ENCODE assay signal across 2 cellular contexts in the genomic region with DNA sequence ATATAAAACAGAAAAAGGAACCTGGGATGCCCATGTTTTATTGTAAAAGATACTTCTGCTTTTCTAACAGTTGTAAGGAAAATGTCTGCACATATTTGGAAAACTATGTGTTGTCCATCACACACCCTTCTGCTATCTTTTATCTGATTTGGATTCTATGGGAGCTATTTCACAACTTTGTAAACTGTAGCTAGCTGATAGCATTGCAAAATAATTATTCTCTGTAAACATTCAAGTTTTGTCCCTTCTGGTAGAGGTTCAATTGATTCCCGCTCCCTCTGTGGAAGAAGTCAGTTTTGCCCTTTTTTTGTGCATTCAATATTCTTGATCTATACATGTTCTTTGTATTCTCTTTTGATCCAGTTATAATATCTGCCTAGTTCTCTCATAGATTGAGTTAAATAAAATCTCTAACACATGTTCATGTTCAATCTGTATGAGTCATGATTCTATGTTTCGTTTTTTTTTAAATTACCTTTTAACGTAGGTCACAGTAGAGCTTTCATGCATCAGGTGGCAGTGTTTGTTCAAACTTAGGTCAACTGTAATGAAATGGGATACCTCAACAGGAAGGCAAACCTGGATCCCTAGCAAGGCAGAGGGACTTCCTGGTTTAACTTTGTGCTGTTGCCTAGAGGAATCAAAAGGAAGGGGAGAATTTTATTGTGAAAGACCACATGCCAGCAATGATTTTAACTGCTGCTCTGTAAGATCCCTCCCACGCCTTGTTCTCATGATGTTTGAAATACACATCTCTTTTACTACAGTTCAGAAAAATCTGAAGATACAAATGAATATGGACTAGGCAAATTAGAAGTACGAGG.
A peak's percentile ranks its signal among the peaks of the same experiment; 100 is the strongest.
TF ChIP-seq lines count a peak whose summit lies in the region.

No MANE protein-coding gene starts in this region.

TF ChIP-seq in K562, 482 proteins besides CTCF, POLR2A, EP300 and RAD21:
- no peak for TF ChIP-seq NCOA6 (IDR thresholded peaks at IDR 0.05)
- no peak for TF ChIP-seq RCOR1 (IDR thresholded peaks at IDR 0.05; ENCODE audit: borderline replicate concordance in 1 of 2, low read depth in 2 of 2, low read length in 2 of 2)
- TF ChIP-seq CEBPB (tag; IDR thresholded peaks at IDR 0.05): 0 out of 2 replicates have a peak, but pooled peaks have one; percentile 24
- no peak for TF ChIP-seq NCOA4 (IDR thresholded peaks at IDR 0.05; ENCODE audit: partially characterized antibody)
- no peak for TF ChIP-seq KDM5B (IDR thresholded peaks at IDR 0.05; ENCODE audit: insufficient replicate concordance, low read depth, low read length)
- no peak for TF ChIP-seq ARID2 (IDR thresholded peaks at IDR 0.05)
- no peak for TF ChIP-seq CREM (IDR thresholded peaks at IDR 0.05; ENCODE audit: low read depth)
- TF ChIP-seq, protein P1, sequence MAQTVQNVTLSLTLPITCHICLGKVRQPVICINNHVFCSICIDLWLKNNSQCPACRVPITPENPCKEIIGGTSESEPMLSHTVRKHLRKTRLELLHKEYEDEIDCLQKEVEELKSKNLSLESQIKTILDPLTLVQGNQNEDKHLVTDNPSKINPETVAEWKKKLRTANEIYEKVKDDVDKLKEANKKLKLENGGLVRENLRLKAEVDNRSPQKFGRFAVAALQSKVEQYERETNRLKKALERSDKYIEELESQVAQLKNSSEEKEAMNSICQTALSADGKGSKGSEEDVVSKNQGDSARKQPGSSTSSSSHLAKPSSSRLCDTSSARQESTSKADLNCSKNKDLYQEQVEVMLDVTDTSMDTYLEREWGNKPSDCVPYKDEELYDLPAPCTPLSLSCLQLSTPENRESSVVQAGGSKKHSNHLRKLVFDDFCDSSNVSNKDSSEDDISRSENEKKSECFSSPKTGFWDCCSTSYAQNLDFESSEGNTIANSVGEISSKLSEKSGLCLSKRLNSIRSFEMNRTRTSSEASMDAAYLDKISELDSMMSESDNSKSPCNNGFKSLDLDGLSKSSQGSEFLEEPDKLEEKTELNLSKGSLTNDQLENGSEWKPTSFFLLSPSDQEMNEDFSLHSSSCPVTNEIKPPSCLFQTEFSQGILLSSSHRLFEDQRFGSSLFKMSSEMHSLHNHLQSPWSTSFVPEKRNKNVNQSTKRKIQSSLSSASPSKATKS (CRISPR knock-in tag; IDR thresholded peaks at IDR 0.05): no peak
- no peak for TF ChIP-seq ZNF224 (CRISPR knock-in tag; IDR thresholded peaks at IDR 0.05)

TF ChIP-seq in HepG2, 621 proteins besides CTCF, POLR2A, EP300 and RAD21 (continues in another document):
- TF ChIP-seq ZNF331 (CRISPR knock-in tag; IDR thresholded peaks at IDR 0.05) (peak; percentile 32; the same call in 1 of the 2 replicates), HOXA9 (CRISPR knock-in tag; IDR thresholded peaks at IDR 0.05; ENCODE audit: borderline replicate concordance) (no peak), SMARCE1 (IDR thresholded peaks at IDR 0.05; ENCODE audit: borderline replicate concordance) (no peak), RORA (CRISPR knock-in tag; IDR thresholded peaks at IDR 0.05) (no peak), ASH2L (IDR thresholded peaks at IDR 0.05; ENCODE audit: insufficient read length, low read depth, low read length) (no peak), JARID2 (CRISPR knock-in tag; IDR thresholded peaks at IDR 0.05; ENCODE audit: insufficient replicate concordance) (no peak), CENPT (CRISPR knock-in tag; IDR thresholded peaks at IDR 0.05; ENCODE audit: low read depth) (no peak), ZBTB7B (CRISPR knock-in tag; IDR thresholded peaks at IDR 0.05) (no peak), FOSL2 (CRISPR knock-in tag; IDR thresholded peaks at IDR 0.05) (peak; percentile 33; the same call in 1 of the 2 replicates), ZNF605 (CRISPR knock-in tag; IDR thresholded peaks at IDR 0.05) (no peak), ZNF343 (CRISPR knock-in tag; IDR thresholded peaks at IDR 0.05) (no peak), RELA (CRISPR knock-in tag; IDR thresholded peaks at IDR 0.05) (no peak), ZNF776 (CRISPR knock-in tag; IDR thresholded peaks at IDR 0.05) (no peak), ZNF3 (CRISPR knock-in tag; IDR thresholded peaks at IDR 0.05) (no peak), HOXA7 (CRISPR knock-in tag; IDR thresholded peaks at IDR 0.05) (no peak), KDM1A (CRISPR knock-in tag; IDR thresholded peaks at IDR 0.05) (no peak), ZNF432 (CRISPR knock-in tag; IDR thresholded peaks at IDR 0.05; ENCODE audit: borderline replicate concordance) (no peak)
- TF ChIP-seq, protein P2, sequence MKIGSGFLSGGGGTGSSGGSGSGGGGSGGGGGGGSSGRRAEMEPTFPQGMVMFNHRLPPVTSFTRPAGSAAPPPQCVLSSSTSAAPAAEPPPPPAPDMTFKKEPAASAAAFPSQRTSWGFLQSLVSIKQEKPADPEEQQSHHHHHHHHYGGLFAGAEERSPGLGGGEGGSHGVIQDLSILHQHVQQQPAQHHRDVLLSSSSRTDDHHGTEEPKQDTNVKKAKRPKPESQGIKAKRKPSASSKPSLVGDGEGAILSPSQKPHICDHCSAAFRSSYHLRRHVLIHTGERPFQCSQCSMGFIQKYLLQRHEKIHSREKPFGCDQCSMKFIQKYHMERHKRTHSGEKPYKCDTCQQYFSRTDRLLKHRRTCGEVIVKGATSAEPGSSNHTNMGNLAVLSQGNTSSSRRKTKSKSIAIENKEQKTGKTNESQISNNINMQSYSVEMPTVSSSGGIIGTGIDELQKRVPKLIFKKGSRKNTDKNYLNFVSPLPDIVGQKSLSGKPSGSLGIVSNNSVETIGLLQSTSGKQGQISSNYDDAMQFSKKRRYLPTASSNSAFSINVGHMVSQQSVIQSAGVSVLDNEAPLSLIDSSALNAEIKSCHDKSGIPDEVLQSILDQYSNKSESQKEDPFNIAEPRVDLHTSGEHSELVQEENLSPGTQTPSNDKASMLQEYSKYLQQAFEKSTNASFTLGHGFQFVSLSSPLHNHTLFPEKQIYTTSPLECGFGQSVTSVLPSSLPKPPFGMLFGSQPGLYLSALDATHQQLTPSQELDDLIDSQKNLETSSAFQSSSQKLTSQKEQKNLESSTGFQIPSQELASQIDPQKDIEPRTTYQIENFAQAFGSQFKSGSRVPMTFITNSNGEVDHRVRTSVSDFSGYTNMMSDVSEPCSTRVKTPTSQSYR (CRISPR knock-in tag; IDR thresholded peaks at IDR 0.05; ENCODE audit: borderline replicate concordance): no peak
- TF ChIP-seq, protein P3, sequence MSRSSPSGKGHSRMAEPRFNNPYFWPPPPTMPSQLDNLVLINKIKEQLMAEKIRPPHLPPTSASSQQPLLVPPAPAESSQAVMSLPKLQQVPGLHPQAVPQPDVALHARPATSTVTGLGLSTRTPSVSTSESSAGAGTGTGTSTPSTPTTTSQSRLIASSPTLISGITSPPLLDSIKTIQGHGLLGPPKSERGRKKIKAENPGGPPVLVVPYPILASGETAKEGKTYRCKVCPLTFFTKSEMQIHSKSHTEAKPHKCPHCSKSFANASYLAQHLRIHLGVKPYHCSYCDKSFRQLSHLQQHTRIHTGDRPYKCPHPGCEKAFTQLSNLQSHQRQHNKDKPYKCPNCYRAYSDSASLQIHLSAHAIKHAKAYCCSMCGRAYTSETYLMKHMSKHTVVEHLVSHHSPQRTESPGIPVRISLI (CRISPR knock-in tag; IDR thresholded peaks at IDR 0.05; ENCODE audit: borderline replicate concordance): peak; percentile 86; the same call in 1 of the 2 replicates
- TF ChIP-seq, protein P4, sequence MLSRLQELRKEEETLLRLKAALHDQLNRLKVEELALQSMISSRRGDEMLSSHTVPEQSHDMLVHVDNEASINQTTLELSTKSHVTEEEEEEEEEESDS (CRISPR knock-in tag; IDR thresholded peaks at IDR 0.05; ENCODE audit: borderline replicate concordance): no peak
- TF ChIP-seq, protein P5, sequence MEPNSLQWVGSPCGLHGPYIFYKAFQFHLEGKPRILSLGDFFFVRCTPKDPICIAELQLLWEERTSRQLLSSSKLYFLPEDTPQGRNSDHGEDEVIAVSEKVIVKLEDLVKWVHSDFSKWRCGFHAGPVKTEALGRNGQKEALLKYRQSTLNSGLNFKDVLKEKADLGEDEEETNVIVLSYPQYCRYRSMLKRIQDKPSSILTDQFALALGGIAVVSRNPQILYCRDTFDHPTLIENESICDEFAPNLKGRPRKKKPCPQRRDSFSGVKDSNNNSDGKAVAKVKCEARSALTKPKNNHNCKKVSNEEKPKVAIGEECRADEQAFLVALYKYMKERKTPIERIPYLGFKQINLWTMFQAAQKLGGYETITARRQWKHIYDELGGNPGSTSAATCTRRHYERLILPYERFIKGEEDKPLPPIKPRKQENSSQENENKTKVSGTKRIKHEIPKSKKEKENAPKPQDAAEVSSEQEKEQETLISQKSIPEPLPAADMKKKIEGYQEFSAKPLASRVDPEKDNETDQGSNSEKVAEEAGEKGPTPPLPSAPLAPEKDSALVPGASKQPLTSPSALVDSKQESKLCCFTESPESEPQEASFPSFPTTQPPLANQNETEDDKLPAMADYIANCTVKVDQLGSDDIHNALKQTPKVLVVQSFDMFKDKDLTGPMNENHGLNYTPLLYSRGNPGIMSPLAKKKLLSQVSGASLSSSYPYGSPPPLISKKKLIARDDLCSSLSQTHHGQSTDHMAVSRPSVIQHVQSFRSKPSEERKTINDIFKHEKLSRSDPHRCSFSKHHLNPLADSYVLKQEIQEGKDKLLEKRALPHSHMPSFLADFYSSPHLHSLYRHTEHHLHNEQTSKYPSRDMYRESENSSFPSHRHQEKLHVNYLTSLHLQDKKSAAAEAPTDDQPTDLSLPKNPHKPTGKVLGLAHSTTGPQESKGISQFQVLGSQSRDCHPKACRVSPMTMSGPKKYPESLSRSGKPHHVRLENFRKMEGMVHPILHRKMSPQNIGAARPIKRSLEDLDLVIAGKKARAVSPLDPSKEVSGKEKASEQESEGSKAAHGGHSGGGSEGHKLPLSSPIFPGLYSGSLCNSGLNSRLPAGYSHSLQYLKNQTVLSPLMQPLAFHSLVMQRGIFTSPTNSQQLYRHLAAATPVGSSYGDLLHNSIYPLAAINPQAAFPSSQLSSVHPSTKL (CRISPR knock-in tag; IDR thresholded peaks at IDR 0.05): peak; percentile 45; the same call in 1 of the 2 replicates
- TF ChIP-seq, protein P6, sequence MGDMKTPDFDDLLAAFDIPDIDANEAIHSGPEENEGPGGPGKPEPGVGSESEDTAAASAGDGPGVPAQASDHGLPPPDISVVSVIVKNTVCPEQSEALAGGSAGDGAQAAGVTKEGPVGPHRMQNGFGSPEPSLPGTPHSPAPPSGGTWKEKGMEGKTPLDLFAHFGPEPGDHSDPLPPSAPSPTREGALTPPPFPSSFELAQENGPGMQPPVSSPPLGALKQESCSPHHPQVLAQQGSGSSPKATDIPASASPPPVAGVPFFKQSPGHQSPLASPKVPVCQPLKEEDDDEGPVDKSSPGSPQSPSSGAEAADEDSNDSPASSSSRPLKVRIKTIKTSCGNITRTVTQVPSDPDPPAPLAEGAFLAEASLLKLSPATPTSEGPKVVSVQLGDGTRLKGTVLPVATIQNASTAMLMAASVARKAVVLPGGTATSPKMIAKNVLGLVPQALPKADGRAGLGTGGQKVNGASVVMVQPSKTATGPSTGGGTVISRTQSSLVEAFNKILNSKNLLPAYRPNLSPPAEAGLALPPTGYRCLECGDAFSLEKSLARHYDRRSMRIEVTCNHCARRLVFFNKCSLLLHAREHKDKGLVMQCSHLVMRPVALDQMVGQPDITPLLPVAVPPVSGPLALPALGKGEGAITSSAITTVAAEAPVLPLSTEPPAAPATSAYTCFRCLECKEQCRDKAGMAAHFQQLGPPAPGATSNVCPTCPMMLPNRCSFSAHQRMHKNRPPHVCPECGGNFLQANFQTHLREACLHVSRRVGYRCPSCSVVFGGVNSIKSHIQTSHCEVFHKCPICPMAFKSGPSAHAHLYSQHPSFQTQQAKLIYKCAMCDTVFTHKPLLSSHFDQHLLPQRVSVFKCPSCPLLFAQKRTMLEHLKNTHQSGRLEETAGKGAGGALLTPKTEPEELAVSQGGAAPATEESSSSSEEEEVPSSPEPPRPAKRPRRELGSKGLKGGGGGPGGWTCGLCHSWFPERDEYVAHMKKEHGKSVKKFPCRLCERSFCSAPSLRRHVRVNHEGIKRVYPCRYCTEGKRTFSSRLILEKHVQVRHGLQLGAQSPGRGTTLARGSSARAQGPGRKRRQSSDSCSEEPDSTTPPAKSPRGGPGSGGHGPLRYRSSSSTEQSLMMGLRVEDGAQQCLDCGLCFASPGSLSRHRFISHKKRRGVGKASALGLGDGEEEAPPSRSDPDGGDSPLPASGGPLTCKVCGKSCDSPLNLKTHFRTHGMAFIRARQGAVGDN (CRISPR knock-in tag; IDR thresholded peaks at IDR 0.05): no peak
- TF ChIP-seq, protein P7, sequence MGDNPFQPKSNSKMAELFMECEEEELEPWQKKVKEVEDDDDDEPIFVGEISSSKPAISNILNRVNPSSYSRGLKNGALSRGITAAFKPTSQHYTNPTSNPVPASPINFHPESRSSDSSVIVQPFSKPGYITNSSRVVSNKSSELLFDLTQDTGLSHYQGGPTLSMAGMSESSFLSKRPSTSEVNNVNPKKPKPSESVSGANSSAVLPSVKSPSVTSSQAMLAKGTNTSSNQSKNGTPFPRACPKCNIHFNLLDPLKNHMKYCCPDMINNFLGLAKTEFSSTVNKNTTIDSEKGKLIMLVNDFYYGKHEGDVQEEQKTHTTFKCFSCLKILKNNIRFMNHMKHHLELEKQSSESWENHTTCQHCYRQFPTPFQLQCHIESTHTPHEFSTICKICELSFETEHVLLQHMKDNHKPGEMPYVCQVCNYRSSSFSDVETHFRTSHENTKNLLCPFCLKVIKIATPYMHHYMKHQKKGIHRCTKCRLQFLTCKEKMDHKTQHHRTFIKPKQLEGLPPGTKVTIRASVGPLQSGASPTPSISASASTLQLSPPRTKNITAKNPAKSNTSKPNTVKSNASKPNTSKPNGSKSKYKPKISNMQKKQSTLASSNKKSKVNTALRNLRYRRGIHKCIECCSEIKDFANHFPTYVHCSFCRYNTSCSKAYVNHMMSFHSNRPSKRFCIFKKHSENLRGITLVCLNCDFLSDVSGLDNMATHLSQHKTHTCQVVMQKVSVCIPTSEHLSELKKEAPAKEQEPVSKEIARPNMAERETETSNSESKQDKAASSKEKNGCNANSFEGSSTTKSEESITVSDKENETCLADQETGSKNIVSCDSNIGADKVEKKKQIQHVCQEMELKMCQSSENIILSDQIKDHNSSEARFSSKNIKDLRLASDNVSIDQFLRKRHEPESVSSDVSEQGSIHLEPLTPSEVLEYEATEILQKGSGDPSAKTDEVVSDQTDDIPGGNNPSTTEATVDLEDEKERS (CRISPR knock-in tag; IDR thresholded peaks at IDR 0.05): no peak
- TF ChIP-seq, protein P8, sequence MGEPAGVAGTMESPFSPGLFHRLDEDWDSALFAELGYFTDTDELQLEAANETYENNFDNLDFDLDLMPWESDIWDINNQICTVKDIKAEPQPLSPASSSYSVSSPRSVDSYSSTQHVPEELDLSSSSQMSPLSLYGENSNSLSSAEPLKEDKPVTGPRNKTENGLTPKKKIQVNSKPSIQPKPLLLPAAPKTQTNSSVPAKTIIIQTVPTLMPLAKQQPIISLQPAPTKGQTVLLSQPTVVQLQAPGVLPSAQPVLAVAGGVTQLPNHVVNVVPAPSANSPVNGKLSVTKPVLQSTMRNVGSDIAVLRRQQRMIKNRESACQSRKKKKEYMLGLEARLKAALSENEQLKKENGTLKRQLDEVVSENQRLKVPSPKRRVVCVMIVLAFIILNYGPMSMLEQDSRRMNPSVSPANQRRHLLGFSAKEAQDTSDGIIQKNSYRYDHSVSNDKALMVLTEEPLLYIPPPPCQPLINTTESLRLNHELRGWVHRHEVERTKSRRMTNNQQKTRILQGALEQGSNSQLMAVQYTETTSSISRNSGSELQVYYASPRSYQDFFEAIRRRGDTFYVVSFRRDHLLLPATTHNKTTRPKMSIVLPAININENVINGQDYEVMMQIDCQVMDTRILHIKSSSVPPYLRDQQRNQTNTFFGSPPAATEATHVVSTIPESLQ (CRISPR knock-in tag; conservative IDR thresholded peaks at IDR 0.05): no peak
- TF ChIP-seq, protein P9, sequence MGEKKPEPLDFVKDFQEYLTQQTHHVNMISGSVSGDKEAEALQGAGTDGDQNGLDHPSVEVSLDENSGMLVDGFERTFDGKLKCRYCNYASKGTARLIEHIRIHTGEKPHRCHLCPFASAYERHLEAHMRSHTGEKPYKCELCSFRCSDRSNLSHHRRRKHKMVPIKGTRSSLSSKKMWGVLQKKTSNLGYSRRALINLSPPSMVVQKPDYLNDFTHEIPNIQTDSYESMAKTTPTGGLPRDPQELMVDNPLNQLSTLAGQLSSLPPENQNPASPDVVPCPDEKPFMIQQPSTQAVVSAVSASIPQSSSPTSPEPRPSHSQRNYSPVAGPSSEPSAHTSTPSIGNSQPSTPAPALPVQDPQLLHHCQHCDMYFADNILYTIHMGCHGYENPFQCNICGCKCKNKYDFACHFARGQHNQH (CRISPR knock-in tag; IDR thresholded peaks at IDR 0.05): no peak
